Comparison of ENCODE assay signal across 9 cellular contexts in genomic region chr15:60477164-60477563, GRCh38. TPM values are rescaled to one million over a fixed set of nuclear protein-coding genes. Genes with fewer than 3 reads are reported as not detected.
DNase-seq lines count a peak whose midpoint lies in the region; ATAC-seq, FAIRE-seq and TF ChIP-seq lines count a peak whose summit lies in the region.
"Had no signal": no experiment of that assay in that cellular context is flagged by ENCODE, and none has a peak within 500 bp of the region (broad histone marks: within the 10 kb centered on the region; RNA-seq: fewer than 3 reads in every experiment).

No MANE protein-coding gene starts in this region.

- FAIRE-seq in HepG2 (lab: Jason Lieb, UNC): no peak

- H4K20me1 ChIP-seq in HepG2 (ENCODE audit: insufficient read depth, low read length): no peaks in the 10 kb centered on the region

- H3K36me3 ChIP-seq in HepG2 (replicated peaks in 1 of 2; ENCODE audit: control insufficient read depth in 1 of 2, insufficient read depth in 2 of 2, low read length in 2 of 2) (peaks cover 0 to 23% of the 10 kb centered on the region in 2 experiments; a peak in 3 of 5 replicates), right lobe of liver (peaks cover 0 to 10% (median 4%) of the 10 kb centered on the region in 4 donors), SK-N-MC (ENCODE audit: insufficient read depth, low read length) (peaks cover 44% of the 10 kb centered on the region)

- peak overlapping the region; percentile 4 to 94 (median 90); a peak in 3 of 6 replicates for H3K4me3 ChIP-seq in HepG2 (replicated peaks in 1 of 3; ENCODE audit: insufficient read depth in 1 of 3, low read depth in 2 of 3, low read length in 3 of 3)
- H3K4me3 ChIP-seq in right lobe of liver: no peak overlapping the region
- H3K4me3 ChIP-seq in SK-N-MC: peak overlapping the region; percentile 86
- H3K4me3 ChIP-seq in fibroblast of the aortic adventitia (ENCODE audit: low read depth, low read length): peak overlapping the region; percentile 15

- 60% methylated on average over 1 of the region's 1 CpG for WGBS in HepG2 (ENCODE audit: low lambda C conversion rate)
- WGBS in right lobe of liver (ENCODE audit: insufficient coverage, low coverage, low lambda C conversion rate, missing lambda C conversion rate): 87% methylated on average over 1 of the region's 1 CpG

- intact Hi-C loops in HepG2 (cut with micrococcal nuclease; ENCODE audit: unreplicated experiment) (loop anchor here (5.0 kb wide), 1 partner anchor 85 kb away; no protein-coding TSS in a partner anchor), right lobe of liver (cut with DNase I) (no loop called here)

- H3K27ac ChIP-seq in HepG2 (ENCODE audit: extremely low read length, insufficient read depth, low read length): peak overlapping the region; percentile 14
- peak overlapping the region in 1 of 3 donors; percentile 84 for H3K27ac ChIP-seq in right lobe of liver
- no peak overlapping the region for H3K27ac ChIP-seq in SK-N-MC

- H3K36me3 Mint-ChIP-seq in glutamatergic neuron (ENCODE audit: unreplicated experiment): no peaks in the 10 kb centered on the region

- no TSS peak for BruUV-seq in HepG2 (replicated peaks; lab: Mats Ljungman, UMichigan)

- in situ Hi-C loops in HepG2 (cut with HindIII; ENCODE audit: extremely low pct_ligation_motif_present, low pct_unique_long_range_greater_than_20kb): no loop called here

- H3K9me3 ChIP-seq in HepG2 (ENCODE audit: low read length) (no peaks in the 10 kb centered on the region), right lobe of liver (no peaks in the 10 kb centered on the region), SK-N-MC (ENCODE audit: low read depth, low read length) (no peaks in the 10 kb centered on the region)

- H3K9me3 Mint-ChIP-seq in glutamatergic neuron (ENCODE audit: unreplicated experiment): peaks cover 6% of the 10 kb centered on the region

- TF ChIP-seq EP300 in HepG2 (IDR thresholded peaks at IDR 0.05; ENCODE audit: low read depth in 2 of 2, low read length in 2 of 2) (no peak), HepG2 (CRISPR knock-in tag; IDR thresholded peaks at IDR 0.05; ENCODE audit: borderline replicate concordance) (no peak)

- H3K27ac Mint-ChIP-seq in glutamatergic neuron (ENCODE audit: unreplicated experiment): no peak overlapping the region

- no peak overlapping the region for H3K4me3 Mint-ChIP-seq in glutamatergic neuron (ENCODE audit: unreplicated experiment)

- peak overlapping the region; percentile 99 for H3K4me2 ChIP-seq in HepG2 (ENCODE audit: low read depth, low read length)

- H3K4me1 ChIP-seq in HepG2 (ENCODE audit: insufficient read depth, low read length) (peaks cover 43% of the 10 kb centered on the region), right lobe of liver (peaks cover 0 to 34% (median 11%) of the 10 kb centered on the region in 4 donors)

- TF ChIP-seq RAD21 in HepG2 (CRISPR knock-in tag; IDR thresholded peaks at IDR 0.05): no peak

- H3K9ac ChIP-seq in HepG2 (ENCODE audit: insufficient read depth, low read depth, low read length): peak overlapping the region; percentile 96; the same call in 1 of the 2 replicates
- peak overlapping the region; percentile 96 for H3K9ac ChIP-seq in SK-N-MC (ENCODE audit: insufficient read length)

- peaks cover 4% of the 10 kb centered on the region for H3K27me3 Mint-ChIP-seq in glutamatergic neuron (ENCODE audit: unreplicated experiment)

- POLR2A ChIA-PET in HepG2 (lab: Yijun Ruan, JAX): interaction anchor here (1.0 to 2.3 kb wide), 5 partner anchors 57 to 113 kb away, joined by 3 to 12 read pairs (median 4); no protein-coding TSS in a partner anchor

- H3K79me2 ChIP-seq in HepG2 (ENCODE audit: insufficient read depth, low read length): peaks cover 32% of the 10 kb centered on the region

- no peaks in the 10 kb centered on the region; a peak in 1 of 5 replicates for H3K27me3 ChIP-seq in HepG2 (ENCODE audit: control insufficient read depth in 1 of 2, insufficient read depth in 2 of 2, low read length in 2 of 2)
- no peaks in the 10 kb centered on the region for H3K27me3 ChIP-seq in right lobe of liver

- no peak for TF ChIP-seq CTCF in HepG2 (CRISPR knock-in tag; IDR thresholded peaks at IDR 0.05)
- no peak for TF ChIP-seq CTCF in right lobe of liver (IDR thresholded peaks at IDR 0.05)
- TF ChIP-seq CTCF in fibroblast of the aortic adventitia (IDR thresholded peaks at IDR 0.05; ENCODE audit: insufficient read depth, low read length): no peak
- TF ChIP-seq CTCF in glutamatergic neuron (IDR thresholded peaks at IDR 0.05; ENCODE audit: partially characterized antibody, unreplicated experiment): no peak

- no peak for DNase-seq in HepG2 (ENCODE audit: low spot score)
- DNase-seq in right lobe of liver: no peak
- no peak for DNase-seq in SK-N-MC (ENCODE audit: low read depth, low spot score)
- DNase-seq in fibroblast of the aortic adventitia (ENCODE audit: low read depth): no peak
- DNase-seq in glutamatergic neuron: no peak
- DNase-seq: Kasumi-1 had no signal

- peaks cover 14% of the 10 kb centered on the region for H3K4me1 Mint-ChIP-seq in glutamatergic neuron (ENCODE audit: low read depth, unreplicated experiment)

- no peak for ATAC-seq in HepG2
- ATAC-seq in right lobe of liver: no peak
- ATAC-seq in GM21360 (IDR thresholded peaks at IDR 0.05; ENCODE audit: unreplicated experiment): no peak
- ATAC-seq in HG02571 (IDR thresholded peaks at IDR 0.05; ENCODE audit: unreplicated experiment): no peak
- no peak for ATAC-seq in HG03108 (IDR thresholded peaks at IDR 0.05; ENCODE audit: unreplicated experiment)

- CTCF ChIA-PET in HepG2 (lab: Yijun Ruan, JAX; ENCODE audit: low intra/inter-chr PET ratio, low total read pairs): no interaction called here

- H2AFZ ChIP-seq in HepG2 (ENCODE audit: low read length): no peak overlapping the region

- TF ChIP-seq POLR2A in HepG2 (IDR thresholded peaks at IDR 0.05; ENCODE audit: insufficient read depth in 1 of 2, low read depth in 2 of 2, low read length in 2 of 2): no peak
- no peak for TF ChIP-seq POLR2A in right lobe of liver (IDR thresholded peaks at IDR 0.05)

TF ChIP-seq in HepG2, 621 proteins besides CTCF, POLR2A, EP300 and RAD21:
- TF ChIP-seq ZNF446 (CRISPR knock-in tag; IDR thresholded peaks at IDR 0.05): no peak

RNA-seq across cellular contexts. Expression of gene ICE2, which starts 1.8 kb away (rescaled TPM):
- total RNA-seq in HepG2 (2016; rRNA removed; fragmentation: Illumina TruSeq; extraction: Trizol): 26.4 and 40.9 TPM in 2 replicates
- 6.4 and 8.6 TPM in 2 replicates for total RNA-seq in HepG2 (2016; cell fraction: cytosol; rRNA removed; fragmentation: Illumina TruSeq; extraction: Trizol; ENCODE audit: low read depth)
- 23.8 and 38.6 TPM in 2 replicates for total RNA-seq in HepG2 (2016; cell fraction: insoluble cytoplasmic fraction; rRNA removed; fragmentation: Illumina TruSeq; extraction: Trizol)
- total RNA-seq in HepG2 (2016; cell fraction: membrane; rRNA removed; fragmentation: Illumina TruSeq; extraction: Trizol): 19.6 and 21.3 TPM in 2 replicates
- total RNA-seq in HepG2 (2016; cell fraction: nucleus; rRNA removed; fragmentation: Illumina TruSeq; extraction: Trizol): 41.9 and 47.8 TPM in 2 replicates
- 20.5 and 24.8 TPM in 2 replicates for polyA plus RNA-seq in HepG2 (2011; rRNA removed)
- 11.0 and 15.0 TPM in 2 replicates for polyA plus RNA-seq in HepG2 (2011; cell fraction: cytosol; rRNA removed)
- polyA plus RNA-seq in HepG2 (2011; cell fraction: nucleus; rRNA removed): 20.0 and 21.2 TPM in 2 replicates
- polyA plus RNA-seq in HepG2 (2012): 20.7 and 23.9 TPM in 2 replicates
- polyA plus RNA-seq in HepG2 (2016; cell fraction: cytosol; fragmentation: Illumina TruSeq; extraction: Trizol; ENCODE audit: low read depth): 9.1 and 9.3 TPM in 2 replicates
- 35.5 and 42.1 TPM in 2 replicates for polyA plus RNA-seq in HepG2 (2016; cell fraction: insoluble cytoplasmic fraction; fragmentation: Illumina TruSeq; extraction: Trizol; ENCODE audit: low read depth)
- 13.2 and 14.7 TPM in 2 replicates for polyA plus RNA-seq in HepG2 (2016; cell fraction: membrane; fragmentation: Illumina TruSeq; extraction: Trizol; ENCODE audit: low read depth)
- 34.0 and 49.3 TPM in 2 replicates for polyA plus RNA-seq in HepG2 (2016; cell fraction: nucleus; fragmentation: Illumina TruSeq; extraction: Trizol; ENCODE audit: insufficient read depth, low read depth)
- 28.7 and 67.9 TPM in 2 replicates for polyA minus RNA-seq in HepG2 (2011; rRNA and poly(A)+ RNA removed; ENCODE audit: low replicate concordance)
- polyA minus RNA-seq in HepG2 (2011; cell fraction: cytosol; rRNA and poly(A)+ RNA removed): 12.0 and 16.0 TPM in 2 replicates
- 113 and 126 TPM in 2 replicates for polyA minus RNA-seq in HepG2 (2011; cell fraction: nucleus; rRNA and poly(A)+ RNA removed)
- 10 to 100 TPM; 13.1 to 31.7 (median 17.6) TPM for total RNA-seq in right lobe of liver
- 37.0 and 38.6 TPM in 2 replicates for total RNA-seq in fibroblast of the aortic adventitia (ENCODE audit: low replicate concordance)
- 53.9 TPM for total RNA-seq in glutamatergic neuron (ENCODE audit: unreplicated experiment)

Comparison
In these comparisons a context has a peak if more than half of its experiments do, and no peak if none do; other contexts are left out.
1. H3K4me3 ChIP-seq: peak in HepG2 (3 of 3), SK-N-MC (single experiment) and fibroblast of the aortic adventitia (single experiment); none in right lobe of liver (0 of 3).